In the genomic region with DNA sequence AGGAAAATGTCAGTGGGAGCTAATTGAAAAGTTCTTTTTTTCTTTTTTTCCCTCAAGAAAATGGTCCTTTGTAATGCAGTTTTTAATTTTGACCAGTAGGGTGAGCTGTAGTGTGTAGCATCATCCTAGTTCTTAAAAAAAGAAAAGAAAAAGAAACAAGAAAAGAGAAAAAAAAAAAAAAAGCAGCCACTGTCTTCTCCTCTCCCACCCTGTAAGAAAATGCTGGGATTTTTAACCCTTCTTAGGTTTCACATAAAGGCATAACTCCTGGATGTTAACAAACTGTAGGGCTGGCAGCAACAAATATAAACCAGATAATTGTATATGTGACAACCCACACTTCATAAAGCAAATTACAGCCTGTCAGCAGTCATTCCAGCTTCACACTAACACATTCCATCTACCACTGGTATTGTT, we compare ENCODE assay signal across 8 cellular contexts.
DNase-seq lines count a peak whose midpoint lies in the region; ATAC-seq and TF ChIP-seq lines count a peak whose summit lies in the region.

No MANE protein-coding gene starts in this region.

- H3K9me3 ChIP-seq in AG04450 (ENCODE audit: control insufficient read depth, insufficient read depth, low read length), result no peaks in the 10 kb centered on the region

- H3K27me3 Mint-ChIP-seq in endothelial cell (ENCODE audit: unreplicated experiment), result peaks cover 3% of the 10 kb centered on the region
- H3K27me3 Mint-ChIP-seq in osteocyte (ENCODE audit: unreplicated experiment), result peaks cover 58% of the 10 kb centered on the region

- POLR2A ChIA-PET in AG04450 (lab: Yijun Ruan, JAX), result interaction anchor here (0.7 to 1.1 kb wide), 3 partner anchors 190 to 241 kb away, joined by 3 to 6 read pairs (median 6); no protein-coding TSS in a partner anchor

- H3K9me3 Mint-ChIP-seq in endothelial cell (ENCODE audit: unreplicated experiment), result no peaks in the 10 kb centered on the region
- H3K9me3 Mint-ChIP-seq in osteocyte (ENCODE audit: unreplicated experiment), result no peaks in the 10 kb centered on the region

- TF ChIP-seq CTCF in AG04450 (IDR thresholded peaks at IDR 0.05; ENCODE audit: low read depth, low read length) (peak; percentile 71), GM12875 (IDR thresholded peaks at IDR 0.05; ENCODE audit: borderline replicate concordance, insufficient read depth, low read depth, low read length) (peak; percentile 16; the same call in 1 of the 2 replicates), endothelial cell (IDR thresholded peaks at IDR 0.05; ENCODE audit: unreplicated experiment) (peak; percentile 92), osteocyte (IDR thresholded peaks at IDR 0.05) (peak; percentile 62)

- DNase-seq in AG04450 (ENCODE audit: low read depth, low spot score) (peak; percentile 26), OCI-M1 (lab: John Stamatoyannopoulos, UW) (peak; percentile 76), endothelial cell (ENCODE audit: low spot score) (no peak), osteocyte (ENCODE audit: extremely low spot score, unreplicated experiment) (no peak)
- no peak for DNase-seq in effector CD8-positive, alpha-beta T cell (lab: John Stamatoyannopoulos, UW)
- DNase-seq in effector CD4-positive, alpha-beta T cell, result no peak

- peaks cover 35% of the 10 kb centered on the region for H3K27me3 ChIP-seq in AG04450 (ENCODE audit: control insufficient read depth, insufficient read depth, low read length)

- H3K36me3 Mint-ChIP-seq in endothelial cell (ENCODE audit: low read depth, unreplicated experiment) (no peaks in the 10 kb centered on the region), osteocyte (ENCODE audit: unreplicated experiment) (no peaks in the 10 kb centered on the region)

- CTCF ChIA-PET in AG04450 (lab: Charles Lee), result interaction anchor here (0.6 to 3.5 kb wide), 47 partner anchors 8 to 1381 kb away, joined by 3 to 41 read pairs (median 5); a partner anchor contains a TSS

- ATAC-seq in GM21526 (IDR thresholded peaks at IDR 0.05; ENCODE audit: low FRiP score, unreplicated experiment), result no peak

- no peak overlapping the region for H3K27ac ChIP-seq in AG04450 (ENCODE audit: low read depth, low read length)

- no peak overlapping the region for H3K4me3 Mint-ChIP-seq in endothelial cell (ENCODE audit: unreplicated experiment)
- no peak overlapping the region for H3K4me3 Mint-ChIP-seq in osteocyte (ENCODE audit: unreplicated experiment)

- no peak overlapping the region for H3K4me3 ChIP-seq in AG04450 (ENCODE audit: low read depth, low read length)
- no peak overlapping the region for H3K4me3 ChIP-seq in GM12875 (ENCODE audit: low read depth, low read length)

- H3K27ac Mint-ChIP-seq in endothelial cell (ENCODE audit: unreplicated experiment) (no peak overlapping the region), osteocyte (ENCODE audit: unreplicated experiment) (no peak overlapping the region)

- no peaks in the 10 kb centered on the region for H3K4me1 Mint-ChIP-seq in endothelial cell (ENCODE audit: unreplicated experiment)
- H3K4me1 Mint-ChIP-seq in osteocyte (ENCODE audit: unreplicated experiment), result no peaks in the 10 kb centered on the region

Comparison
In these comparisons a context has a peak if more than half of its experiments do, and no peak if none do; other contexts are left out.
1. DNase-seq: peak in AG04450 (single experiment) and OCI-M1 (single experiment); none in endothelial cell (single experiment), osteocyte (single experiment), effector CD8-positive, alpha-beta T cell (single experiment) and effector CD4-positive, alpha-beta T cell (single experiment).
2. CTCF ChIP-seq: peak in every context shown above with its lines; median percentile 92 in endothelial cell; 71 in AG04450; 62 in osteocyte; 16 in GM12875.